29 cellular contexts compared by ENCODE assay signal in the genomic region with DNA sequence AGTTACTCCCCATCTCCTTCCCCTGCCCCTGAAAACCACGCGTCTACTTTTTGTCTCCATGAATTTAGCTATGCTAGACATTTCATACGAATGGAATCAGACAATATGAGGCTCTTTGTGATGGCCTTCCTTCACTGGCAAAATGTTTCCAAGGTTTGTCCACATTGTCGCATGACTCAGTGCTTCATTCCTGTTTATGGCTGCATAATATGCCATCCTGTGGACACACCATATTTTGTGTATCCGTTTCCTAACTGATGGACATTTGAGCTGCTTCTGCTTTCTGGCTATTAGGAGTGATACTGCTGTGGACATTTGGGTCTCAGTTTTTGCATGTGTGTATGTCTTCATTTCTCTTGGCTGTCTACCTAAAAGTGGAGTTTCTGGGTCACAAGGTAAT.
"Had no signal": no experiment of that assay in that cellular context is flagged by ENCODE, and none has a peak within 500 bp of the region (broad histone marks: within the 10 kb centered on the region; RNA-seq: fewer than 3 reads in every experiment).

No MANE protein-coding gene starts in this region.

- H3K27ac Mint-ChIP-seq: stimulated activated effector memory CD8-positive, alpha-beta T cell treated with anti-CD3 and anti-CD28 coated beads, Interleukin-12 subunit alpha, Interleukin-12 subunit beta, amount 100 ng/mL, for 72 hours; stimulated activated memory B cell treated with anti-CD40 and anti-IgM and Interleukin-4, amounts not matched to agents 10 μg/mL and 1 μg/mL and 100 μg/mL, for 72 hours; stimulated activated naive B cell treated with anti-CD40 and anti-IgM and Interleukin-4, amounts not matched to agents 10 μg/mL and 1 μg/mL and 100 μg/mL, for 72 hours; stimulated activated naive CD8-positive, alpha-beta T cell treated with anti-CD3 and anti-CD28 coated beads, Interleukin-15, amount 100 ng/mL, for 72 hours; stimulated activated naive CD8-positive, alpha-beta T cell treated with anti-CD3 and anti-CD28 coated beads, Interleukin-15, Interleukin-2, amounts not matched to agents 100 ng/mL and 50 ng/mL, for 24 hours; type B pancreatic cell had no signal

- DNase-seq: stimulated activated CD4-positive, alpha-beta T cell treated with anti-CD3 and anti-CD28 coated beads, Interleukin-2, amount 100 ng/mL, for 48 hours; stimulated activated CD4-positive, alpha-beta T cell treated with anti-CD3 and anti-CD28 coated beads, Interleukin-4, amount 100 ng/mL, for 1 hour; stimulated activated CD4-positive, alpha-beta T cell treated with anti-CD3 and anti-CD28 coated beads, Interleukin-4, amount 100 ng/mL, for 24 hours; stimulated activated CD4-positive, alpha-beta T cell treated with anti-CD3 and anti-CD28 coated beads, Interleukin-4, amount 100 ng/mL, for 4 hours; stimulated activated CD8-positive, alpha-beta memory T cell treated with anti-CD3 and anti-CD28 coated beads, Interleukin-4, amount 100 ng/mL, for 48 hours; stimulated activated naive B cell treated with anti-CD40 and anti-IgM and Interleukin-4, amounts not matched to agents 10 μg/mL and 1 μg/mL and 100 μg/mL, for 72 hours; stimulated activated naive CD4-positive, alpha-beta T cell; stimulated activated naive CD4-positive, alpha-beta T cell treated with Interleukin-2 at 50 U/mL for 16 hours; stimulated activated naive CD8-positive, alpha-beta T cell treated with anti-CD3 and anti-CD28 coated beads, Interleukin-15, amount 100 ng/mL, for 72 hours; stimulated activated naive CD8-positive, alpha-beta T cell treated with anti-CD3 and anti-CD28 coated beads, Interleukin-15, Interleukin-2, amounts not matched to agents 100 U/mL and 50 U/mL, for 24 hours; stomach; substantia nigra; testis; thyroid gland; tibial artery; transverse colon; trophoblast cell; upper lobe of left lung; upper lobe of right lung; uterus had no signal

- H3K36me3 ChIP-seq: stomach, suprapubic skin, thoracic aorta, thyroid gland, tibial artery, tibial nerve, transverse colon, upper lobe of left lung, upper lobe of right lung, uterus, vagina had no signal

- H3K4me3 ChIP-seq: stomach, suprapubic skin, testis, thoracic aorta, thyroid gland, tibial artery, tibial nerve, transverse colon, upper lobe of left lung, upper lobe of right lung, uterus, vagina had no signal

- FAIRE-seq: urothelium cell line had no signal

- H3K9me3 ChIP-seq: stomach, suprapubic skin, testis, thoracic aorta, thyroid gland, tibial artery, transverse colon, upper lobe of left lung, upper lobe of right lung, uterus, vagina had no signal

- H3K9me3 Mint-ChIP-seq: stimulated activated effector memory CD8-positive, alpha-beta T cell treated with anti-CD3 and anti-CD28 coated beads, Interleukin-12 subunit alpha, Interleukin-12 subunit beta, amount 100 ng/mL, for 72 hours; stimulated activated naive CD8-positive, alpha-beta T cell treated with anti-CD3 and anti-CD28 coated beads, Interleukin-15, amount 100 ng/mL, for 72 hours; stimulated activated naive CD8-positive, alpha-beta T cell treated with anti-CD3 and anti-CD28 coated beads, Interleukin-15, Interleukin-2, amounts not matched to agents 100 ng/mL and 50 ng/mL, for 24 hours; type B pancreatic cell had no signal

- H3K27me3 ChIP-seq: testis, thyroid gland, upper lobe of left lung, uterus, vagina had no signal

- H3K4me1 Mint-ChIP-seq: stimulated activated memory B cell treated with anti-CD40 and anti-IgM and Interleukin-4, amounts not matched to agents 10 μg/mL and 1 μg/mL and 100 μg/mL, for 72 hours; stimulated activated naive CD8-positive, alpha-beta T cell treated with anti-CD3 and anti-CD28 coated beads, Interleukin-15, amount 100 ng/mL, for 72 hours had no signal

- H3K4me1 ChIP-seq: stomach, suprapubic skin, thyroid gland, tibial artery, tibial nerve, transverse colon, upper lobe of left lung, upper lobe of right lung, uterus, vagina had no signal

- H3K27ac ChIP-seq: stomach, suprapubic skin, testis, thoracic aorta, thyroid gland, tibial artery, tibial nerve, transverse colon, upper lobe of left lung, upper lobe of right lung, uterus, vagina had no signal

- H3K4me3 Mint-ChIP-seq: stimulated activated effector memory CD8-positive, alpha-beta T cell treated with anti-CD3 and anti-CD28 coated beads, Interleukin-12 subunit alpha, Interleukin-12 subunit beta, amount 100 ng/mL, for 72 hours; stimulated activated memory B cell treated with anti-CD40 and anti-IgM and Interleukin-4, amounts not matched to agents 10 μg/mL and 1 μg/mL and 100 μg/mL, for 72 hours; stimulated activated naive B cell treated with anti-CD40 and anti-IgM and Interleukin-4, amounts not matched to agents 10 μg/mL and 1 μg/mL and 100 μg/mL, for 72 hours; stimulated activated naive CD8-positive, alpha-beta T cell treated with anti-CD3 and anti-CD28 coated beads, Interleukin-15, amount 100 ng/mL, for 72 hours; stimulated activated naive CD8-positive, alpha-beta T cell treated with anti-CD3 and anti-CD28 coated beads, Interleukin-15, Interleukin-2, amounts not matched to agents 100 ng/mL and 50 ng/mL, for 24 hours; type B pancreatic cell had no signal

- H3K36me3 Mint-ChIP-seq: stimulated activated memory B cell treated with anti-CD40 and anti-IgM and Interleukin-4, amounts not matched to agents 10 μg/mL and 1 μg/mL and 100 μg/mL, for 72 hours; type B pancreatic cell had no signal

- ATAC-seq: stimulated activated effector memory CD8-positive, alpha-beta T cell treated with anti-CD3 and anti-CD28 coated beads, Interleukin-12 subunit alpha, Interleukin-12 subunit beta, amount 100 ng/mL, for 72 hours; stimulated activated memory B cell treated with anti-CD40 and anti-IgM and Interleukin-4, amounts not matched to agents 10 μg/mL and 1 μg/mL and 100 μg/mL, for 72 hours; stimulated activated naive B cell treated with anti-CD40 and anti-IgM and Interleukin-4, amounts not matched to agents 10 μg/mL and 1 μg/mL and 100 μg/mL, for 72 hours; stimulated activated naive CD8-positive, alpha-beta T cell treated with anti-CD3 and anti-CD28 coated beads, Interleukin-15, amount 100 ng/mL, for 72 hours; stimulated activated naive CD8-positive, alpha-beta T cell treated with anti-CD3 and anti-CD28 coated beads, Interleukin-15, Interleukin-2, amounts not matched to agents 100 U/mL and 50 U/mL, for 24 hours; upper lobe of right lung had no signal
